In genomic region chr12:26744042-26744626, GRCh38 we compare ENCODE assay signal across 15 cellular contexts.
"Had no signal": no experiment of that assay in that cellular context is flagged by ENCODE, and none has a peak within 500 bp of the region (broad histone marks: within the 10 kb centered on the region; RNA-seq: fewer than 3 reads in every experiment).

No MANE protein-coding gene starts in this region.

- ATAC-seq: activated CD8-positive, alpha-beta T cell treated with anti-CD3 and anti-CD28 coated beads for 36 hours; activated T-cell treated with anti-CD3 and anti-CD28 coated beads, Interleukin-2, amount 50 U/mL, for 72 hours; naive thymus-derived CD4-positive, alpha-beta T cell had no signal

- H3K27ac ChIP-seq: body of pancreas, pancreas, tibial artery had no signal

- H3K4me1 ChIP-seq: tibial artery had no signal

- H3K4me3 Mint-ChIP-seq: activated CD8-positive, alpha-beta T cell treated with anti-CD3 and anti-CD28 coated beads for 36 hours; activated naive CD8-positive, alpha-beta T cell; activated T-cell treated with anti-CD3 and anti-CD28 coated beads, Interleukin-2, amount 50 U/mL, for 72 hours had no signal

- H3K27me3 ChIP-seq: body of pancreas, pancreas, tibial artery had no signal

- DNase-seq: activated CD4-positive, alpha-beta T cell treated with anti-CD3 and anti-CD28 coated beads for 4 hours; activated CD8-positive, alpha-beta memory T cell treated with anti-CD3 and anti-CD28 coated beads, Interleukin-2, amount 50 U/mL, for 48 hours; activated CD8-positive, alpha-beta T cell treated with anti-CD3 and anti-CD28 coated beads for 36 hours; activated gamma-delta T cell; activated T-cell treated with anti-CD3 and anti-CD28 coated beads, Interleukin-2, amount 50 U/mL, for 72 hours; amniotic stem cell; body of pancreas; caudate nucleus; kidney glomerular epithelial cell; naive thymus-derived CD4-positive, alpha-beta T cell; pancreas; stimulated activated naive CD4-positive, alpha-beta T cell; tibial artery had no signal

- H3K9me3 ChIP-seq: body of pancreas, pancreas, tibial artery had no signal

- H3K36me3 ChIP-seq: pancreas, tibial artery had no signal

- FAIRE-seq: colon, pancreas had no signal

- H3K4me3 ChIP-seq: body of pancreas, pancreas, tibial artery had no signal

- H3K27me3 Mint-ChIP-seq: activated CD8-positive, alpha-beta T cell treated with anti-CD3 and anti-CD28 coated beads for 36 hours; activated naive CD8-positive, alpha-beta T cell; naive thymus-derived CD4-positive, alpha-beta T cell had no signal

- H3K27ac Mint-ChIP-seq: activated CD8-positive, alpha-beta T cell treated with anti-CD3 and anti-CD28 coated beads for 36 hours; activated naive CD8-positive, alpha-beta T cell; activated T-cell treated with anti-CD3 and anti-CD28 coated beads, Interleukin-2, amount 50 U/mL, for 72 hours had no signal
